Comparison of ENCODE assay signal across 8 cellular contexts in the genomic region with DNA sequence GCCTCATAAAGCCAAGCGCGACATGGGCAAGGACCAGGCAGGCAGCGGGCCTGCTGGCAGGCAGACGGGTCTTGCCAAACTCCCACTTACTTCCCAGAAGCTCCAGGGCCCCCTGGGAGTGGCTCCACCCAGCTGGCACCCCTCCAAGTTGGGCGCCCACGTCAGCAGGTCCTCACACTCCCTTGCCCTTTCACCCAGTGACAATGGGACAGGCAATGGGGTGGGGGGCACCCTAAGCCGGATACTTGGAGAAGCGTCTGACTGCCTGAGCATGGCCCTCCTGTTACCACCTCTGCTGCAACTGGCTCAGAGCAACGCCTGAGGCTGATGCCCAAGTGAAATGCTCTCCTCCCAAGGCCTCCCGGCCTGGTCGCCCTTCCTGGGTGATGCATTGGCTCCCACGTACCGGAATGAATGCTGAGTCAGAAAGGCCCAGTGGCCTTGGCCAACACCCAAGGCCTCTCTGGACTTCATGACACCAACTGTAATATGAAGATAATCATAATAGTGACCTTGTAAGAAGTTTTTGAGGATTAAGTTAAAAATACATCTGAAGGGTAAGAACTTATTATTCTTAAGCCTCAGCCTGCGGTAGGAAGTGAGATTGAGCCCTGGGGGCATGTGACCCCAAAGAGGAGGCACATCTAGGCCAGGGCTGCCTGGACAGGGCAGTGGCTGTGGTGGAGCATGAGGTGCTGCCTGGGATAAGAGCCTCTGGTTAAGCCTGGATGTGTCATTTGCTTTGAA. TPM values are rescaled to one million over a fixed set of nuclear protein-coding genes. Genes with fewer than 3 reads are reported as not detected.
DNase-seq lines count a peak whose midpoint lies in the region; ATAC-seq and TF ChIP-seq lines count a peak whose summit lies in the region.

No MANE protein-coding gene starts in this region.

- H3K36me3 ChIP-seq in SK-N-MC (ENCODE audit: insufficient read depth, low read length), result no peaks in the 10 kb centered on the region

- peak overlapping the region; percentile 31 for H3K27ac ChIP-seq in SK-N-MC

- H3K9me3 ChIP-seq in SK-N-MC (ENCODE audit: low read depth, low read length), result no peaks in the 10 kb centered on the region

- TF ChIP-seq CTCF in foreskin fibroblast (IDR thresholded peaks at IDR 0.05; ENCODE audit: low read depth, low read length), result no peak

- no peak overlapping the region for H3K4me3 ChIP-seq in SK-N-MC
- no peak overlapping the region for H3K4me3 ChIP-seq in foreskin fibroblast (ENCODE audit: low read depth in 1 of 2, low read length in 2 of 2)

- H3K9ac ChIP-seq in SK-N-MC (ENCODE audit: insufficient read length), result no peak overlapping the region

- ATAC-seq in HG02885 (IDR thresholded peaks at IDR 0.05; ENCODE audit: poor library complexity, unreplicated experiment) (no peak), HG03025 (IDR thresholded peaks at IDR 0.05; ENCODE audit: low FRiP score, unreplicated experiment) (no peak)

- peak; percentile 86 for DNase-seq in Daoy (ENCODE audit: low read depth)
- DNase-seq in SK-N-MC (ENCODE audit: low read depth, low spot score), result no peak
- peak; percentile 87 to 90 for DNase-seq in foreskin fibroblast
- peak; percentile 90 for DNase-seq in renal cortical epithelial cell (ENCODE audit: low read depth)
- no peak for DNase-seq in NCI-H526 treated with DMSO at 0.1 percent for 48 hours (lab: John Stamatoyannopoulos, UW)
- no peak for DNase-seq in activated CD4-positive, alpha-beta T cell treated with anti-CD3 and anti-CD28 coated beads, Interleukin-2, amount 50 U/mL, for 48 hours

RNA-seq across cellular contexts. Expression of a gene that starts 31.7 kb away (rescaled TPM):
- 0.03 and 0.80 TPM in 2 replicates for total RNA-seq in Daoy (2014; rRNA removed; shearing (Covaris generic))
- 9.6 and 13.7 TPM in 2 replicates for total RNA-seq in renal cortical epithelial cell

RNA-seq across cellular contexts. Expression of a gene that starts 39.9 kb away (rescaled TPM):
- total RNA-seq in Daoy (2014; rRNA removed; shearing (Covaris generic)), result 18.5 and 19.1 TPM in 2 replicates
- total RNA-seq in renal cortical epithelial cell, result 41.3 and 62.2 TPM in 2 replicates

Comparison
In these comparisons a context has a peak if more than half of its experiments do, and no peak if none do; other contexts are left out.
1. DNase-seq: peak in Daoy (single experiment), foreskin fibroblast (2 of 2) and renal cortical epithelial cell (single experiment); none in SK-N-MC (single experiment), NCI-H526 treated with DMSO at 0.1 percent for 48 hours (single experiment) and activated CD4-positive, alpha-beta T cell treated with anti-CD3 and anti-CD28 coated beads, Interleukin-2, amount 50 U/mL, for 48 hours (0 of 2).